7 cellular contexts compared by ENCODE assay signal in the genomic region with DNA sequence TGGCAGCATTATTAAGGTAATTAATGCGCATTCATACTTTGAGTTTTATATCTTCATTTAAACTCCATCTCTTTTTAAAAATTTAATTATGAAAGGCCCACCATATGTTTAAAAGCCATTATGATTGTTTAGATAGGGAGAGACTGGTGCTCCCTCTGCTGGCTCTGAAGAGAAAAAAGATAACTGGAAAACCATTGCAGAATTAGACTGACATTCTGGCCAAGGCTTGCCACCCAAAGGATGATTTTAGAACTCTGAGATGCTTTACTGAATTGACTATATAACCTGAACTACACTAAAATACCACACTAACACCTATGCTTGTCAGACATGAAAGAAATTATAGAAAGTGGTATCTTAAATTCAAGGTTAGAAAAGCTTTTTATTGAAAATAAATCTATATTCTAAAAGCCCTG.
DNase-seq lines count a peak whose midpoint lies in the region; ATAC-seq and TF ChIP-seq lines count a peak whose summit lies in the region.

No MANE protein-coding gene starts in this region.

- intact Hi-C loops in activated CD4-positive, alpha-beta memory T cell treated with anti-CD3 and anti-CD28 coated beads for 36 hours (cut with micrococcal nuclease) = loop anchor here (1.0 to 5.0 kb wide), 2 partner anchors 453 to 507 kb away; no protein-coding TSS in a partner anchor
- intact Hi-C loops in Right ventricle myocardium superior (cut with DNase I) = loop anchor here (5.0 kb wide), 1 partner anchor 427 kb away; no protein-coding TSS in a partner anchor

- TF ChIP-seq CTCF in GM10266 (IDR thresholded peaks at IDR 0.05; ENCODE audit: control insufficient read depth, insufficient read depth, low read depth, missing control alignments) = peak; percentile 61
- peak; percentile 29 for TF ChIP-seq CTCF in coronary artery (IDR thresholded peaks at IDR 0.05)

- no peak overlapping the region for H3K27ac Mint-ChIP-seq in activated CD4-positive, alpha-beta memory T cell treated with anti-CD3 and anti-CD28 coated beads for 36 hours

- no peaks in the 10 kb centered on the region for H3K4me1 Mint-ChIP-seq in activated CD4-positive, alpha-beta memory T cell treated with anti-CD3 and anti-CD28 coated beads for 36 hours (ENCODE audit: low read depth)

- H3K27me3 Mint-ChIP-seq in activated CD4-positive, alpha-beta memory T cell treated with anti-CD3 and anti-CD28 coated beads for 36 hours = peaks cover under 1% of the 10 kb centered on the region

- H3K9me3 Mint-ChIP-seq in activated CD4-positive, alpha-beta memory T cell treated with anti-CD3 and anti-CD28 coated beads for 36 hours = no peaks in the 10 kb centered on the region

- no peak overlapping the region for H3K4me3 ChIP-seq in coronary artery

- no peak overlapping the region for H3K4me3 Mint-ChIP-seq in activated CD4-positive, alpha-beta memory T cell treated with anti-CD3 and anti-CD28 coated beads for 36 hours

- CTCF ChIA-PET in activated CD4-positive, alpha-beta memory T cell treated with anti-CD3 and anti-CD28 coated beads for 36 hours (lab: Charles Lee) = interaction anchor here (0.7 to 1.3 kb wide), 2 partner anchors 107 to 508 kb away, joined by 3 to 4 read pairs; no protein-coding TSS in a partner anchor

- POLR2A ChIA-PET in activated CD4-positive, alpha-beta memory T cell treated with anti-CD3 and anti-CD28 coated beads for 36 hours (lab: Charles Lee) = no interaction called here

- H3K27ac ChIP-seq in coronary artery = no peak overlapping the region

- no peaks in the 10 kb centered on the region for H3K36me3 Mint-ChIP-seq in activated CD4-positive, alpha-beta memory T cell treated with anti-CD3 and anti-CD28 coated beads for 36 hours

- ATAC-seq in HG02885 (IDR thresholded peaks at IDR 0.05; ENCODE audit: poor library complexity, unreplicated experiment) (peak; percentile 78), Right ventricle myocardium superior (ENCODE audit: poor library complexity) (no peak)

- DNase-seq in GM10266 (ENCODE audit: extremely low spot score) = peak; percentile 15
- DNase-seq in NCI-H69 (lab: John Stamatoyannopoulos, UW) = peak; percentile 65
- DNase-seq in coronary artery (ENCODE audit: low spot score) = no peak
- DNase-seq in myocyte (ENCODE audit: low read depth) = peak; percentile 59
- no peak for DNase-seq in activated CD4-positive, alpha-beta memory T cell treated with anti-CD3 and anti-CD28 coated beads for 36 hours
- DNase-seq in Right ventricle myocardium superior = no peak

Comparison
In these comparisons a context has a peak if more than half of its experiments do, and no peak if none do; other contexts are left out.
1. DNase-seq: peak in GM10266 (single experiment), NCI-H69 (single experiment) and myocyte (single experiment); none in coronary artery (single experiment), activated CD4-positive, alpha-beta memory T cell treated with anti-CD3 and anti-CD28 coated beads for 36 hours (single experiment) and Right ventricle myocardium superior (single experiment).